Comparison of ENCODE assay signal across 28 cellular contexts in the genomic region with DNA sequence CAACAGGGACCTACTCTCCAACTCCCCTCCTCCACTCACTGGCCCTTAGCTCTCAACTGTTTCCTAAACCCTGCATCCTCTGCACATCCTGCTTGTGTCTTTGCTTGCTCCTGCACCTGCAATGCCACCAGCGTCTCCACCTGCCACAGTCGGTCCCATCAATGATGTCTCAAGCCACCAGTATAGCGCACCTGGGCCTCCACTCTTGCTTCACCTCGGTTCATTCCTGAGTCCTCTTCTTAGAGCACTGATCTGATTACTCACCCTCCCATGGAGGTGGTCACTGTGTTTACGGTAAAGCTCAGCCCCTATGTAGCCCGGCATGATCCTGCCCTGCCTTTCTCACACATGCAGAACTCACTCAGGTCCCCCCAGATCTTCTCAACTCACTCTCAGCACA. TPM values are rescaled to one million over a fixed set of nuclear protein-coding genes. Genes with fewer than 3 reads are reported as not detected.
"Had no signal": no experiment of that assay in that cellular context is flagged by ENCODE, and none has a peak within 500 bp of the region (broad histone marks: within the 10 kb centered on the region; RNA-seq: fewer than 3 reads in every experiment).

No MANE protein-coding gene starts in this region.

- FAIRE-seq: keratinocyte had no signal

- H3K4me3 ChIP-seq: lower lobe of right lung, right atrium auricular region, right lobe of liver, smooth muscle cell, tibial nerve, upper lobe of left lung, vagina had no signal

- H3K36me3 ChIP-seq: lower lobe of right lung, right atrium auricular region, right lobe of liver, tibial nerve, upper lobe of left lung had no signal

- H3K27me3 ChIP-seq: right atrium auricular region, right lobe of liver, upper lobe of left lung, vagina had no signal

- H3K9me3 ChIP-seq: lower lobe of right lung, right atrium auricular region, right lobe of liver, tibial nerve, upper lobe of left lung, vagina had no signal

- H3K4me1 ChIP-seq: lower lobe of right lung, right atrium auricular region, right lobe of liver, upper lobe of left lung, vagina had no signal

- H3K4me2 ChIP-seq: smooth muscle cell had no signal

- H3K27ac ChIP-seq: lower lobe of right lung, right atrium auricular region, right lobe of liver, tibial nerve, upper lobe of left lung, vagina had no signal

- DNase-seq: hippocampal formation; kidney glomerular epithelial cell; left cardiac atrium; lower lobe of right lung; mammary epithelial cell; mesenchymal stem cell; naive B cell; natural killer cell; nephron progenitor cell; nucleus accumbens; right lobe of liver; stimulated activated CD4-positive, alpha-beta T cell treated with anti-CD3 and anti-CD28 coated beads, Interleukin-1b, Interleukin-23, amount 100 ng/mL, for 48 hours; stimulated activated CD4-positive, alpha-beta T cell treated with anti-CD3 and anti-CD28 coated beads, Interleukin-2, amount 100 ng/mL, for 48 hours; stimulated activated CD4-positive, alpha-beta T cell treated with anti-CD3 and anti-CD28 coated beads, Interleukin-4, amount 100 ng/mL, for 4 hours; stimulated activated CD8-positive, alpha-beta memory T cell treated with anti-CD3 and anti-CD28 coated beads, Interleukin-4, amount 100 ng/mL, for 48 hours; stimulated activated naive CD4-positive, alpha-beta T cell treated with Interleukin-2 at 50 U/mL for 16 hours; stimulated activated naive CD8-positive, alpha-beta T cell treated with anti-CD3 and anti-CD28 coated beads, Interleukin-15, amount 100 ng/mL, for 72 hours; substantia nigra; upper lobe of left lung had no signal

RNA-seq across cellular contexts. Expression of gene TRIM29, which starts 31.6 kb away (rescaled TPM):
- total RNA-seq: mononuclear cell, natural killer cell, osteocyte, progenitor cell of endocrine pancreas, pulmonary artery endothelial cell had no signal
